In genomic region chr22:41070665-41071331, GRCh38 we compare ENCODE assay signal across 23 cellular contexts.
"Had no signal": no experiment of that assay in that cellular context is flagged by ENCODE, and none has a peak within 500 bp of the region (broad histone marks: within the 10 kb centered on the region; RNA-seq: fewer than 3 reads in every experiment).

No MANE protein-coding gene starts in this region.

- H3K36me3 Mint-ChIP-seq: activated naive CD8-positive, alpha-beta T cell treated with anti-CD3 and anti-CD28 coated beads for 36 hours had no signal

- H3K27ac Mint-ChIP-seq: activated CD4-positive, alpha-beta T cell treated with anti-CD3 and anti-CD28 coated beads, Interleukin-2, amount 10 ng/mL, durations not matched to agents 24 days and 14 days; activated naive CD8-positive, alpha-beta T cell treated with anti-CD3 and anti-CD28 coated beads for 36 hours; activated T-cell treated with anti-CD3 and anti-CD28 coated beads, Interleukin-2, amount 50 U/mL, for 72 hours; nephron; T-helper 17 cell had no signal

- H3K36me3 ChIP-seq: colonic mucosa, esophagus squamous epithelium, prostate gland, transverse colon had no signal

- H3K9me3 Mint-ChIP-seq: activated B cell treated with CpG ODN at 0.5 μM for 24 hours; activated naive CD8-positive, alpha-beta T cell treated with anti-CD3 and anti-CD28 coated beads for 36 hours; activated T-cell treated with anti-CD3 and anti-CD28 coated beads, Interleukin-2, amount 50 U/mL, for 72 hours; nephron had no signal

- H3K27me3 ChIP-seq: body of pancreas, colonic mucosa, esophagus squamous epithelium, transverse colon had no signal

- H3K4me1 Mint-ChIP-seq: nephron had no signal

- ATAC-seq: activated T-cell treated with anti-CD3 and anti-CD28 coated beads, Interleukin-2, amount 50 U/mL, for 72 hours; body of pancreas; right cardiac atrium; T-helper 17 cell had no signal

- H3K4me3 ChIP-seq: body of pancreas, colonic mucosa, esophagus squamous epithelium, prostate gland, skin epidermis, transverse colon had no signal

- H3K4me3 Mint-ChIP-seq: activated B cell treated with CpG ODN at 0.5 μM for 24 hours; activated CD4-positive, alpha-beta T cell treated with anti-CD3 and anti-CD28 coated beads, Interleukin-2, amount 10 ng/mL, durations not matched to agents 24 days and 14 days; activated naive CD8-positive, alpha-beta T cell treated with anti-CD3 and anti-CD28 coated beads for 36 hours; activated T-cell treated with anti-CD3 and anti-CD28 coated beads, Interleukin-2, amount 50 U/mL, for 72 hours; nephron; T-helper 17 cell had no signal

- H3K27ac ChIP-seq: body of pancreas, colonic mucosa, esophagus squamous epithelium, prostate gland, skin epidermis, transverse colon had no signal

- DNase-seq: activated B cell treated with CpG ODN at 0.5 μM for 24 hours; activated CD4-positive, alpha-beta T cell treated with anti-CD3 and anti-CD28 coated beads, Interleukin-2, amount 10 ng/mL, durations not matched to agents 24 days and 14 days; activated CD8-positive, alpha-beta memory T cell treated with anti-CD3 and anti-CD28 coated beads, Interleukin-2, amount 50 U/mL, for 48 hours; activated gamma-delta T cell; activated naive CD8-positive, alpha-beta T cell treated with anti-CD3 and anti-CD28 coated beads for 36 hours; activated T-cell treated with anti-CD3 and anti-CD28 coated beads, Interleukin-2, amount 50 U/mL, for 72 hours; amygdala; body of pancreas; caudate nucleus; colonic mucosa; esophagus squamous epithelium; kidney glomerular epithelial cell; occipital lobe; right cardiac atrium; stimulated activated CD4-positive, alpha-beta T cell treated with anti-CD3 and anti-CD28 coated beads, Interleukin-15, amount 100 ng/mL, for 24 hours; stimulated activated CD4-positive, alpha-beta T cell treated with anti-CD3 and anti-CD28 coated beads, Interleukin-4, amount 100 ng/mL, for 1 hour; stimulated activated naive CD4-positive, alpha-beta T cell treated with Interleukin-2 at 50 U/mL for 16 hours; substantia nigra; T-helper 17 cell; transverse colon had no signal

- H3K27me3 Mint-ChIP-seq: activated B cell treated with CpG ODN at 0.5 μM for 24 hours; activated CD4-positive, alpha-beta T cell treated with anti-CD3 and anti-CD28 coated beads, Interleukin-2, amount 10 ng/mL, durations not matched to agents 24 days and 14 days; activated naive CD8-positive, alpha-beta T cell treated with anti-CD3 and anti-CD28 coated beads for 36 hours; T-helper 17 cell had no signal

- H3K9me3 ChIP-seq: body of pancreas, colonic mucosa, esophagus squamous epithelium, prostate gland, transverse colon had no signal

- H3K4me1 ChIP-seq: body of pancreas, colonic mucosa, esophagus squamous epithelium, prostate gland, transverse colon had no signal
